ENCODE assay signal across 8 cellular contexts in genomic region chr2:46298522-46299351, GRCh38.
DNase-seq lines count a peak whose midpoint lies in the region; ATAC-seq lines count a peak whose summit lies in the region.

No MANE protein-coding gene starts in this region.

- peak; percentile 79 for DNase-seq in AG08396 (ENCODE audit: low spot score)
- DNase-seq in GOT3 (lab: John Stamatoyannopoulos, UW): peak; percentile 14
- peak; percentile 16 for DNase-seq in T-helper 9 cell
- peak; percentile 55 for DNase-seq in left kidney (ENCODE audit: low read depth, low spot score)
- DNase-seq in NCI-H526 treated with DMSO at 0.1 percent for 48 hours (lab: John Stamatoyannopoulos, UW): no peak

- H3K9me3 Mint-ChIP-seq in stimulated activated memory B cell treated with anti-CD40 and anti-IgM and Interleukin-4, amounts not matched to agents 10 μg/mL and 1 μg/mL and 100 μg/mL, for 72 hours: no peaks in the 10 kb centered on the region

- H3K27ac ChIP-seq in cingulate gyrus (ENCODE audit: low read depth, low read length): peak overlapping the region; percentile 72

- no peak for ATAC-seq in stimulated activated memory B cell treated with anti-CD40 and anti-IgM and Interleukin-4, amounts not matched to agents 10 μg/mL and 1 μg/mL and 100 μg/mL, for 72 hours
- no peak for ATAC-seq in GM19351 (IDR thresholded peaks at IDR 0.05; ENCODE audit: unreplicated experiment)

- peaks cover 60% of the 10 kb centered on the region for H3K27me3 Mint-ChIP-seq in stimulated activated memory B cell treated with anti-CD40 and anti-IgM and Interleukin-4, amounts not matched to agents 10 μg/mL and 1 μg/mL and 100 μg/mL, for 72 hours

- H3K4me3 Mint-ChIP-seq in stimulated activated memory B cell treated with anti-CD40 and anti-IgM and Interleukin-4, amounts not matched to agents 10 μg/mL and 1 μg/mL and 100 μg/mL, for 72 hours: peak overlapping the region; percentile 88

- H3K27ac Mint-ChIP-seq in stimulated activated memory B cell treated with anti-CD40 and anti-IgM and Interleukin-4, amounts not matched to agents 10 μg/mL and 1 μg/mL and 100 μg/mL, for 72 hours: peak overlapping the region; percentile 13

- H3K4me1 Mint-ChIP-seq in stimulated activated memory B cell treated with anti-CD40 and anti-IgM and Interleukin-4, amounts not matched to agents 10 μg/mL and 1 μg/mL and 100 μg/mL, for 72 hours: peaks cover 31% of the 10 kb centered on the region

- no peaks in the 10 kb centered on the region for H3K36me3 Mint-ChIP-seq in stimulated activated memory B cell treated with anti-CD40 and anti-IgM and Interleukin-4, amounts not matched to agents 10 μg/mL and 1 μg/mL and 100 μg/mL, for 72 hours
